19 cellular contexts compared by ENCODE assay signal in the genomic region with DNA sequence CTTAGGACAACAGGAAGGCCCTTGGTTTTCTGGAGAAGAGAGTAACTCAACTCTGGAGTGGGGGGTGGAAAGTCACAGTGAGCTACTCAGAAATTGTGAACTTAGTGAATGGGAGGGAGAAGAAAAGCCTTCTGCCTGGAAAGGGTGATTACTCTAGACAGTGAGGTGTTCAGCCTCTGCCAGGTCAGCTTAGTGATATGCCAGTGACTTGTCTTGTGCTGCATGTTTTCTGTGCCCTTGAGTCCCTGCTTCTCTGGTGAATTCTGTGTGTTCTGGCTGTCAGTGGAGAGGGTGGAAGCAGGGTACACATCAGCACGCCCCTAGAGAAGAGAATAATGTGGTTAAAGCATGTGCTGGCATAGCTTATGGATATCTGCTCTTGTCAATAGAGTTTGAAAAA. TPM values are rescaled to one million over a fixed set of nuclear protein-coding genes. Genes with fewer than 3 reads are reported as not detected.
DNase-seq lines count a peak whose midpoint lies in the region; ATAC-seq, FAIRE-seq and TF ChIP-seq lines count a peak whose summit lies in the region.
"Had no signal": no experiment of that assay in that cellular context is flagged by ENCODE, and none has a peak within 500 bp of the region (broad histone marks: within the 10 kb centered on the region; RNA-seq: fewer than 3 reads in every experiment).

No MANE protein-coding gene starts in this region.

- H3K23ac ChIP-seq in mesenchymal stem cell (ENCODE audit: low read length in 2 of 2): peak overlapping the region in 1 of 2 experiments; percentile 83

- peaks cover 19% of the 10 kb centered on the region for H3K9me3 Mint-ChIP-seq in activated CD4-positive, alpha-beta memory T cell treated with anti-CD3 and anti-CD28 coated beads for 36 hours
- peaks cover 9% of the 10 kb centered on the region for H3K9me3 Mint-ChIP-seq in activated CD4-positive, alpha-beta memory T cell treated with anti-CD3 and anti-CD28 coated beads, Interleukin-2, amount 10 ng/mL, durations not matched to agents 7 days and 5 days
- H3K9me3 Mint-ChIP-seq: HFFc6 had no signal

- no peak overlapping the region for H2BK5ac ChIP-seq in mesenchymal stem cell (ENCODE audit: low read depth, low read length, poor library complexity, severe bottlenecking)

- CTCF ChIA-PET in activated CD4-positive, alpha-beta memory T cell treated with anti-CD3 and anti-CD28 coated beads for 36 hours (lab: Charles Lee): no interaction called here
- CTCF ChIA-PET in activated CD4-positive, alpha-beta memory T cell treated with anti-CD3 and anti-CD28 coated beads, Interleukin-2, amount 10 ng/mL, durations not matched to agents 7 days and 5 days (lab: Charles Lee): no interaction called here
- CTCF ChIA-PET in K562 (lab: Yijun Ruan, JAX; ENCODE audit: low intra/inter-chr PET ratio): no interaction called here

- H3K27me3 ChIP-seq in K562 (ENCODE audit: control insufficient read depth in 2 of 2, insufficient read depth in 2 of 2, low read length in 2 of 2) (no peaks in the 10 kb centered on the region), mesenchymal stem cell (ENCODE audit: control insufficient read depth in 1 of 2, insufficient read depth in 1 of 2, low read length in 2 of 2) (no peaks in the 10 kb centered on the region), tibial artery (no peaks in the 10 kb centered on the region)
- H3K27me3 ChIP-seq: BLaER1 had no signal

- 93% methylated on average over 1 of the region's 1 CpG for WGBS in K562 (ENCODE audit: insufficient coverage, low coverage, missing lambda C conversion rate)
- WGBS in mesenchymal stem cell: 100% methylated on average over 1 of the region's 1 CpG

- H3K27ac ChIP-seq in K562 (ENCODE audit: extremely low read depth, low read depth, low read length): no peak overlapping the region
- no peak overlapping the region for H3K27ac ChIP-seq in mesenchymal stem cell (ENCODE audit: low read length, poor library complexity, severe bottlenecking)
- H3K27ac ChIP-seq in tibial artery: no peak overlapping the region
- H3K27ac ChIP-seq: BLaER1 had no signal

- TF ChIP-seq EP300 in K562 (IDR thresholded peaks at IDR 0.05; ENCODE audit: low read length): no peak

- H3K79me2 ChIP-seq in K562 (ENCODE audit: control insufficient read depth, insufficient read depth, low read length): no peaks in the 10 kb centered on the region

- no peaks in the 10 kb centered on the region for H3K9me1 ChIP-seq in K562 (ENCODE audit: control insufficient read depth, insufficient read depth, low read length)

- intact Hi-C loops in activated CD4-positive, alpha-beta memory T cell treated with anti-CD3 and anti-CD28 coated beads for 36 hours (cut with micrococcal nuclease): no loop called here
- intact Hi-C loops in K562 (cut with micrococcal nuclease): no loop called here
- intact Hi-C loops in tibial artery (cut with DNase I; ENCODE audit: low total_unique reads): no loop called here

- peaks cover 8% of the 10 kb centered on the region for H3K4me1 Mint-ChIP-seq in activated CD4-positive, alpha-beta memory T cell treated with anti-CD3 and anti-CD28 coated beads for 36 hours (ENCODE audit: low read depth)
- peaks cover 6% of the 10 kb centered on the region for H3K4me1 Mint-ChIP-seq in activated CD4-positive, alpha-beta memory T cell treated with anti-CD3 and anti-CD28 coated beads, Interleukin-2, amount 10 ng/mL, durations not matched to agents 7 days and 5 days
- H3K4me1 Mint-ChIP-seq: CD14-positive monocyte; CD4-positive, alpha-beta memory T cell had no signal

- peaks cover 72% of the 10 kb centered on the region for H3K36me3 ChIP-seq in K562 (ENCODE audit: control insufficient read depth, insufficient read depth, low read length)
- peaks cover 4 to 12% of the 10 kb centered on the region in 2 experiments for H3K36me3 ChIP-seq in mesenchymal stem cell (ENCODE audit: control insufficient read depth in 1 of 2, insufficient read depth in 2 of 2, low read depth in 1 of 2, low read length in 2 of 2)
- peaks cover 61 to 71% (median 65%) of the 10 kb centered on the region in 3 donors for H3K36me3 ChIP-seq in tibial artery

- no peak overlapping the region for H2AK5ac ChIP-seq in mesenchymal stem cell (ENCODE audit: low read length, severe bottlenecking)

- no peak for ATAC-seq in K562
- ATAC-seq in HG02938 (IDR thresholded peaks at IDR 0.05; ENCODE audit: unreplicated experiment): no peak
- ATAC-seq: HCT116 had no signal

- no peak for DNase-seq in activated CD4-positive, alpha-beta memory T cell treated with anti-CD3 and anti-CD28 coated beads for 36 hours
- no peak for DNase-seq in activated CD4-positive, alpha-beta memory T cell treated with anti-CD3 and anti-CD28 coated beads, Interleukin-2, amount 10 ng/mL, durations not matched to agents 7 days and 5 days
- DNase-seq in K562 (ENCODE audit: extremely low read depth in 1 of 4, low spot score in 3 of 4): no peak
- DNase-seq in mesenchymal stem cell: no peak
- DNase-seq in cerebellum (ENCODE audit: low spot score): no peak
- no peak for DNase-seq in tibial artery
- DNase-seq: 8988T; CD4-positive, alpha-beta memory T cell; DMS153; DMS79; GF-D8; GOT3; H7; HFFc6 had no signal

- H3K4me3 Mint-ChIP-seq in activated CD4-positive, alpha-beta memory T cell treated with anti-CD3 and anti-CD28 coated beads for 36 hours: no peak overlapping the region
- no peak overlapping the region for H3K4me3 Mint-ChIP-seq in activated CD4-positive, alpha-beta memory T cell treated with anti-CD3 and anti-CD28 coated beads, Interleukin-2, amount 10 ng/mL, durations not matched to agents 7 days and 5 days
- H3K4me3 Mint-ChIP-seq: CD14-positive monocyte; CD4-positive, alpha-beta memory T cell; HFFc6 had no signal

- H3K27me3 Mint-ChIP-seq in activated CD4-positive, alpha-beta memory T cell treated with anti-CD3 and anti-CD28 coated beads for 36 hours: no peaks in the 10 kb centered on the region
- no peaks in the 10 kb centered on the region for H3K27me3 Mint-ChIP-seq in activated CD4-positive, alpha-beta memory T cell treated with anti-CD3 and anti-CD28 coated beads, Interleukin-2, amount 10 ng/mL, durations not matched to agents 7 days and 5 days

- TF ChIP-seq CTCF in K562 (IDR thresholded peaks at IDR 0.05 in 2 of 3, conservative IDR thresholded peaks at IDR 0.05 in 1 of 3; ENCODE audit: insufficient read depth in 2 of 3, low read depth in 1 of 3, low read length in 3 of 3) (no peak), tibial artery (IDR thresholded peaks at IDR 0.05) (no peak)

- H2BK120ac ChIP-seq in mesenchymal stem cell (ENCODE audit: low read depth, low read length): no peak overlapping the region

- no peak overlapping the region for H3K18ac ChIP-seq in mesenchymal stem cell (ENCODE audit: low read depth in 1 of 2, low read length in 2 of 2)

- peak; percentile 57 for FAIRE-seq in K562 (lab: Jason Lieb, UNC)
- FAIRE-seq: HTR-8/SVneo had no signal

- no peak for TF ChIP-seq POLR2A in K562 (conservative IDR thresholded peaks at IDR 0.05)

- H3K36me3 Mint-ChIP-seq in activated CD4-positive, alpha-beta memory T cell treated with anti-CD3 and anti-CD28 coated beads for 36 hours: peaks cover 64% of the 10 kb centered on the region
- H3K36me3 Mint-ChIP-seq in activated CD4-positive, alpha-beta memory T cell treated with anti-CD3 and anti-CD28 coated beads, Interleukin-2, amount 10 ng/mL, durations not matched to agents 7 days and 5 days (ENCODE audit: low read depth): peaks cover 67% of the 10 kb centered on the region

- no peak overlapping the region for H3K14ac ChIP-seq in mesenchymal stem cell (ENCODE audit: low read length in 2 of 2)

- no peaks in the 10 kb centered on the region for H3K79me1 ChIP-seq in mesenchymal stem cell (replicated peaks; ENCODE audit: low read length, poor library complexity, severe bottlenecking)

- no peak overlapping the region for H2BK12ac ChIP-seq in mesenchymal stem cell (ENCODE audit: low read length in 2 of 2)

- H3K9ac ChIP-seq in K562 (ENCODE audit: insufficient read depth in 1 of 2, low read depth in 2 of 2, low read length in 2 of 2) (no peak overlapping the region), mesenchymal stem cell (ENCODE audit: low read length) (no peak overlapping the region)
- H3K9ac ChIP-seq: BLaER1 had no signal

- TF ChIP-seq RAD21 in K562 (CRISPR knock-in tag; conservative IDR thresholded peaks at IDR 0.05 in 1 of 2, IDR thresholded peaks at IDR 0.05 in 1 of 2): no peak

- H4K8ac ChIP-seq in mesenchymal stem cell (ENCODE audit: low read length): peak overlapping the region; percentile 54

- no peaks in the 10 kb centered on the region for H4K20me1 ChIP-seq in K562 (replicated peaks; ENCODE audit: control insufficient read depth, insufficient read depth, low read length)
- H4K20me1 ChIP-seq: BLaER1 had no signal

- no peak overlapping the region for H2AFZ ChIP-seq in K562 (ENCODE audit: low read depth, low read length)
- no peak overlapping the region for H2AFZ ChIP-seq in mesenchymal stem cell (ENCODE audit: low read depth, low read length)

- no peaks in the 10 kb centered on the region for H3K9me3 ChIP-seq in K562 (replicated peaks; ENCODE audit: control insufficient read depth, insufficient read depth, low read depth, low read length)
- peaks cover 3% of the 10 kb centered on the region for H3K9me3 ChIP-seq in mesenchymal stem cell (ENCODE audit: control insufficient read depth, low read length)
- H3K9me3 ChIP-seq in tibial artery: peaks cover 0 to 22% (median 0%) of the 10 kb centered on the region in 3 donors

- H3K4me1 ChIP-seq in K562 (replicated peaks in 1 of 2; ENCODE audit: control insufficient read depth in 2 of 2, insufficient read depth in 2 of 2, low read length in 2 of 2) (no peaks in the 10 kb centered on the region), mesenchymal stem cell (ENCODE audit: control insufficient read depth, insufficient read depth, low read depth, low read length) (no peaks in the 10 kb centered on the region), tibial artery (no peaks in the 10 kb centered on the region)
- H3K4me1 ChIP-seq: BLaER1 had no signal

- POLR2A ChIA-PET in activated CD4-positive, alpha-beta memory T cell treated with anti-CD3 and anti-CD28 coated beads for 36 hours (lab: Charles Lee): no interaction called here
- POLR2A ChIA-PET in activated CD4-positive, alpha-beta memory T cell treated with anti-CD3 and anti-CD28 coated beads, Interleukin-2, amount 10 ng/mL, durations not matched to agents 7 days and 5 days (lab: Charles Lee): no interaction called here
- POLR2A ChIA-PET in K562 (lab: Yijun Ruan, JAX): interaction anchor here (0.6 to 0.7 kb wide), 2 partner anchors 131 to 147 kb away, joined by 3 read pairs; no protein-coding TSS in a partner anchor

- no peak overlapping the region for H2BK15ac ChIP-seq in mesenchymal stem cell (ENCODE audit: low read depth, poor library complexity, severe bottlenecking)

- H3K4ac ChIP-seq in mesenchymal stem cell (ENCODE audit: low read depth in 1 of 2, low read length in 2 of 2): no peak overlapping the region

- no TSS peak for BruUV-seq in K562 (replicated peaks; lab: Mats Ljungman, UMichigan)

- in situ Hi-C loops in K562 (cut with MboI): no loop called here

- H3K4me3 ChIP-seq in K562: no peak overlapping the region
- H3K4me3 ChIP-seq in mesenchymal stem cell (ENCODE audit: insufficient read depth in 1 of 2, low read depth in 1 of 2, low read length in 2 of 2): no peak overlapping the region
- no peak overlapping the region for H3K4me3 ChIP-seq in tibial artery
- H3K4me3 ChIP-seq: BLaER1 had no signal

- H3K27ac Mint-ChIP-seq in activated CD4-positive, alpha-beta memory T cell treated with anti-CD3 and anti-CD28 coated beads for 36 hours: peak overlapping the region; percentile 9
- H3K27ac Mint-ChIP-seq in activated CD4-positive, alpha-beta memory T cell treated with anti-CD3 and anti-CD28 coated beads, Interleukin-2, amount 10 ng/mL, durations not matched to agents 7 days and 5 days: no peak overlapping the region
- H3K27ac Mint-ChIP-seq: HFFc6 had no signal

- H4K91ac ChIP-seq in mesenchymal stem cell (ENCODE audit: low read length): no peak overlapping the region

- H3K4me2 ChIP-seq in K562 (ENCODE audit: insufficient read depth, low read length) (no peak overlapping the region), mesenchymal stem cell (ENCODE audit: low read length, poor library complexity, severe bottlenecking) (no peak overlapping the region)
- H3K4me2 ChIP-seq: BLaER1 had no signal

RNA-seq across cellular contexts. Expression of a gene that starts 13.4 kb away (rescaled TPM):
- 10 to 100 TPM; 14.9 to 16.3 TPM for total RNA-seq in activated CD4-positive, alpha-beta memory T cell treated with anti-CD3 and anti-CD28 coated beads for 36 hours
- 10 to 100 TPM; 17.1 to 18.7 TPM for total RNA-seq in activated CD4-positive, alpha-beta memory T cell treated with anti-CD3 and anti-CD28 coated beads, Interleukin-2, amount 10 ng/mL, durations not matched to agents 7 days and 5 days
- 4.7 and 8.2 TPM in 2 replicates for total RNA-seq in K562 (2011; cell fraction: chromatin; rRNA removed; ENCODE audit: low replicate concordance)
- total RNA-seq in K562 (2011; cell fraction: nucleolus; rRNA removed): 3.4 and 5.2 TPM in 2 replicates
- 5.9 and 8.9 TPM in 2 replicates for total RNA-seq in K562 (2011; cell fraction: nucleoplasm; rRNA removed)
- total RNA-seq in K562 (2014; rRNA removed): 21.3 and 32.6 TPM in 2 replicates
- total RNA-seq in K562 (2014; rRNA removed; fragmentation: Illumina TruSeq; extraction: Trizol): 28.5 and 32.8 TPM in 2 replicates
- 33.6 and 33.9 TPM in 2 replicates for total RNA-seq in K562 (2015; rRNA removed; fragmentation: Illumina TruSeq; extraction: Trizol)
- 20.8 and 21.4 TPM in 2 replicates for total RNA-seq in K562 (2021)
- polyA plus RNA-seq in K562 (2011; rRNA removed): 38.5 and 53.7 TPM in 2 replicates
- polyA plus RNA-seq in K562 (2011; cell fraction: cytosol; rRNA removed): 25.6 and 40.5 TPM in 2 replicates
- polyA plus RNA-seq in K562 (2011; cell fraction: nucleus; rRNA removed): 21.0 and 23.6 TPM in 2 replicates
- 19.0 and 20.4 TPM in 2 replicates for polyA plus RNA-seq in K562 (2012)
- 35.2 and 37.0 TPM in 2 replicates for polyA plus RNA-seq in K562 (2014; fragmentation: Illumina TruSeq; extraction: Trizol)
- 10 to 100 TPM in 1 of 2 experiments, 1 to 10 TPM in 1; 8.3 to 12.4 TPM for polyA plus RNA-seq in K562 (2014; fragmentation: Nextera tagmentation; extraction: Ambion mirVana)
- polyA plus RNA-seq in K562 (2014; rRNA removed): 31.9 and 32.8 TPM in 2 replicates
- 12.0 and 19.2 TPM in 2 replicates for polyA minus RNA-seq in K562 (2011; rRNA and poly(A)+ RNA removed)
- polyA minus RNA-seq in K562 (2011; cell fraction: cytosol; rRNA and poly(A)+ RNA removed): 3.4 and 18.2 TPM in 2 replicates
- 6.5 and 7.6 TPM in 2 replicates for polyA minus RNA-seq in K562 (2011; cell fraction: nucleus; rRNA and poly(A)+ RNA removed)
- polyA plus RNA-seq in mesenchymal stem cell (2013, experiment 1 of 2): 6.5 TPM
- 5.7 TPM for polyA plus RNA-seq in mesenchymal stem cell (2013, experiment 2 of 2)
- 6.0 TPM for total RNA-seq in cerebellum
